Comparison of ENCODE assay signal across 1 cellular context in the genomic region with DNA sequence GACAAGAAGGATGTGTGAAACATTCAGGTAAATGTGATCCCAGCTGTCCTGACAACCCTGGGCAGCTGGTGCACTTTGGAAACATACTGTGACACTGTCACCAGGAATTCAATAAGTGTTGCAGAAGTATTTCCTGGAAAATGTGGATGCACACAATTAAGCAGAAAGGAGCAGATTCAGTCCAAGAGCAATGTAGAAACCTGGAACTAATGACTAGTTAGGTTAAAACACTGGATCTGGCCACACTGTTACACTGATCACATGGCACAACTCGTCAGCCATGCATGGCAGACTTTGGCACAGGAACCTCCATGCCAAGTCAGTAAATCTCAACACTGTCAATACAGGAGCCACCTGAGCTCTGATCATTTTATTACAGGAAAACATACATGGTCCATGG.
TF ChIP-seq lines count a peak whose summit lies in the region.

No MANE protein-coding gene starts in this region.

TF ChIP-seq in WTC11, 78 proteins besides CTCF, POLR2A, EP300 and RAD21 (continued from another document):
- TF ChIP-seq ZNF232 (CRISPR knock-in tag; IDR thresholded peaks at IDR 0.05) (no peak), ZNF121 (CRISPR knock-in tag; IDR thresholded peaks at IDR 0.05) (no peak), CBFB (CRISPR knock-in tag; IDR thresholded peaks at IDR 0.05; ENCODE audit: low read depth) (no peak), IRF2 (CRISPR knock-in tag; IDR thresholded peaks at IDR 0.05; ENCODE audit: borderline replicate concordance, low read depth) (no peak), OVOL2 (CRISPR knock-in tag; IDR thresholded peaks at IDR 0.05; ENCODE audit: borderline replicate concordance) (no peak), ELF4 (CRISPR knock-in tag; IDR thresholded peaks at IDR 0.05; ENCODE audit: low read depth) (no peak), NFE2L1 (CRISPR knock-in tag; IDR thresholded peaks at IDR 0.05) (no peak), NR1H2 (CRISPR knock-in tag; IDR thresholded peaks at IDR 0.05) (no peak), NFATC4 (CRISPR knock-in tag; IDR thresholded peaks at IDR 0.05) (no peak), ESRRA (CRISPR knock-in tag; IDR thresholded peaks at IDR 0.05; ENCODE audit: borderline replicate concordance) (no peak), CREM (CRISPR knock-in tag; IDR thresholded peaks at IDR 0.05) (no peak)
- TF ChIP-seq, protein P1, sequence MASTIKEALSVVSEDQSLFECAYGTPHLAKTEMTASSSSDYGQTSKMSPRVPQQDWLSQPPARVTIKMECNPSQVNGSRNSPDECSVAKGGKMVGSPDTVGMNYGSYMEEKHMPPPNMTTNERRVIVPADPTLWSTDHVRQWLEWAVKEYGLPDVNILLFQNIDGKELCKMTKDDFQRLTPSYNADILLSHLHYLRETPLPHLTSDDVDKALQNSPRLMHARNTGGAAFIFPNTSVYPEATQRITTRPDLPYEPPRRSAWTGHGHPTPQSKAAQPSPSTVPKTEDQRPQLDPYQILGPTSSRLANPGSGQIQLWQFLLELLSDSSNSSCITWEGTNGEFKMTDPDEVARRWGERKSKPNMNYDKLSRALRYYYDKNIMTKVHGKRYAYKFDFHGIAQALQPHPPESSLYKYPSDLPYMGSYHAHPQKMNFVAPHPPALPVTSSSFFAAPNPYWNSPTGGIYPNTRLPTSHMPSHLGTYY (CRISPR knock-in tag; IDR thresholded peaks at IDR 0.05): no peak
- TF ChIP-seq, protein P2, sequence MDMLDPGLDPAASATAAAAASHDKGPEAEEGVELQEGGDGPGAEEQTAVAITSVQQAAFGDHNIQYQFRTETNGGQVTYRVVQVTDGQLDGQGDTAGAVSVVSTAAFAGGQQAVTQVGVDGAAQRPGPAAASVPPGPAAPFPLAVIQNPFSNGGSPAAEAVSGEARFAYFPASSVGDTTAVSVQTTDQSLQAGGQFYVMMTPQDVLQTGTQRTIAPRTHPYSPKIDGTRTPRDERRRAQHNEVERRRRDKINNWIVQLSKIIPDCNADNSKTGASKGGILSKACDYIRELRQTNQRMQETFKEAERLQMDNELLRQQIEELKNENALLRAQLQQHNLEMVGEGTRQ (CRISPR knock-in tag; IDR thresholded peaks at IDR 0.05): no peak
- TF ChIP-seq, protein P3, sequence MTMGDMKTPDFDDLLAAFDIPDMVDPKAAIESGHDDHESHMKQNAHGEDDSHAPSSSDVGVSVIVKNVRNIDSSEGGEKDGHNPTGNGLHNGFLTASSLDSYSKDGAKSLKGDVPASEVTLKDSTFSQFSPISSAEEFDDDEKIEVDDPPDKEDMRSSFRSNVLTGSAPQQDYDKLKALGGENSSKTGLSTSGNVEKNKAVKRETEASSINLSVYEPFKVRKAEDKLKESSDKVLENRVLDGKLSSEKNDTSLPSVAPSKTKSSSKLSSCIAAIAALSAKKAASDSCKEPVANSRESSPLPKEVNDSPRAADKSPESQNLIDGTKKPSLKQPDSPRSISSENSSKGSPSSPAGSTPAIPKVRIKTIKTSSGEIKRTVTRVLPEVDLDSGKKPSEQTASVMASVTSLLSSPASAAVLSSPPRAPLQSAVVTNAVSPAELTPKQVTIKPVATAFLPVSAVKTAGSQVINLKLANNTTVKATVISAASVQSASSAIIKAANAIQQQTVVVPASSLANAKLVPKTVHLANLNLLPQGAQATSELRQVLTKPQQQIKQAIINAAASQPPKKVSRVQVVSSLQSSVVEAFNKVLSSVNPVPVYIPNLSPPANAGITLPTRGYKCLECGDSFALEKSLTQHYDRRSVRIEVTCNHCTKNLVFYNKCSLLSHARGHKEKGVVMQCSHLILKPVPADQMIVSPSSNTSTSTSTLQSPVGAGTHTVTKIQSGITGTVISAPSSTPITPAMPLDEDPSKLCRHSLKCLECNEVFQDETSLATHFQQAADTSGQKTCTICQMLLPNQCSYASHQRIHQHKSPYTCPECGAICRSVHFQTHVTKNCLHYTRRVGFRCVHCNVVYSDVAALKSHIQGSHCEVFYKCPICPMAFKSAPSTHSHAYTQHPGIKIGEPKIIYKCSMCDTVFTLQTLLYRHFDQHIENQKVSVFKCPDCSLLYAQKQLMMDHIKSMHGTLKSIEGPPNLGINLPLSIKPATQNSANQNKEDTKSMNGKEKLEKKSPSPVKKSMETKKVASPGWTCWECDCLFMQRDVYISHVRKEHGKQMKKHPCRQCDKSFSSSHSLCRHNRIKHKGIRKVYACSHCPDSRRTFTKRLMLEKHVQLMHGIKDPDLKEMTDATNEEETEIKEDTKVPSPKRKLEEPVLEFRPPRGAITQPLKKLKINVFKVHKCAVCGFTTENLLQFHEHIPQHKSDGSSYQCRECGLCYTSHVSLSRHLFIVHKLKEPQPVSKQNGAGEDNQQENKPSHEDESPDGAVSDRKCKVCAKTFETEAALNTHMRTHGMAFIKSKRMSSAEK (CRISPR knock-in tag; IDR thresholded peaks at IDR 0.05; ENCODE audit: borderline replicate concordance): no peak
- TF ChIP-seq, protein P4, sequence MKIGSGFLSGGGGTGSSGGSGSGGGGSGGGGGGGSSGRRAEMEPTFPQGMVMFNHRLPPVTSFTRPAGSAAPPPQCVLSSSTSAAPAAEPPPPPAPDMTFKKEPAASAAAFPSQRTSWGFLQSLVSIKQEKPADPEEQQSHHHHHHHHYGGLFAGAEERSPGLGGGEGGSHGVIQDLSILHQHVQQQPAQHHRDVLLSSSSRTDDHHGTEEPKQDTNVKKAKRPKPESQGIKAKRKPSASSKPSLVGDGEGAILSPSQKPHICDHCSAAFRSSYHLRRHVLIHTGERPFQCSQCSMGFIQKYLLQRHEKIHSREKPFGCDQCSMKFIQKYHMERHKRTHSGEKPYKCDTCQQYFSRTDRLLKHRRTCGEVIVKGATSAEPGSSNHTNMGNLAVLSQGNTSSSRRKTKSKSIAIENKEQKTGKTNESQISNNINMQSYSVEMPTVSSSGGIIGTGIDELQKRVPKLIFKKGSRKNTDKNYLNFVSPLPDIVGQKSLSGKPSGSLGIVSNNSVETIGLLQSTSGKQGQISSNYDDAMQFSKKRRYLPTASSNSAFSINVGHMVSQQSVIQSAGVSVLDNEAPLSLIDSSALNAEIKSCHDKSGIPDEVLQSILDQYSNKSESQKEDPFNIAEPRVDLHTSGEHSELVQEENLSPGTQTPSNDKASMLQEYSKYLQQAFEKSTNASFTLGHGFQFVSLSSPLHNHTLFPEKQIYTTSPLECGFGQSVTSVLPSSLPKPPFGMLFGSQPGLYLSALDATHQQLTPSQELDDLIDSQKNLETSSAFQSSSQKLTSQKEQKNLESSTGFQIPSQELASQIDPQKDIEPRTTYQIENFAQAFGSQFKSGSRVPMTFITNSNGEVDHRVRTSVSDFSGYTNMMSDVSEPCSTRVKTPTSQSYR (CRISPR knock-in tag; IDR thresholded peaks at IDR 0.05): no peak
